ENCODE assay signal across 2 cellular contexts in the genomic region with DNA sequence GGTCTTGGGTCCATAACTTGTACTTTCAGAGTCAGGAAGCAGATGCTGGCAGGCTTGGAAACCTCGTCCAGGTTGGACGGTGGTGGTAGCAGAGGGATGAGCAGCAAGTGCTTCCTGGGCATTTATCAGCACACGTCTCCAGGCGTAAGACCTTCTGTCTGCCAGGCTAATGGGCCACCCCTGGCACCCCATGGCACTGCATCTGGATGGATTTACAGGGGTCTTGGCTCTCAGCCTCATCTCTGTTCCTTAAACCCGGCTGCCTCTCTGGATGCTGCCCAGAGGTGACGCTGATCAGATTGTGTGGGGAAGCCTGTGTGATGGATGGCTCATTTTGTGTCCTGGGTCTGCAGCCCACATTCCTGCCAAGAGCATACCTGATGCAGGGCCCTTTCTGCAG.
A peak's percentile ranks its signal among the peaks of the same experiment; 100 is the strongest.
TF ChIP-seq lines count a peak whose summit lies in the region.

No MANE protein-coding gene starts in this region.

TF ChIP-seq in SK-N-SH, 30 proteins besides CTCF, POLR2A, EP300 and RAD21 (continued from another document):
- TF ChIP-seq, protein P1, sequence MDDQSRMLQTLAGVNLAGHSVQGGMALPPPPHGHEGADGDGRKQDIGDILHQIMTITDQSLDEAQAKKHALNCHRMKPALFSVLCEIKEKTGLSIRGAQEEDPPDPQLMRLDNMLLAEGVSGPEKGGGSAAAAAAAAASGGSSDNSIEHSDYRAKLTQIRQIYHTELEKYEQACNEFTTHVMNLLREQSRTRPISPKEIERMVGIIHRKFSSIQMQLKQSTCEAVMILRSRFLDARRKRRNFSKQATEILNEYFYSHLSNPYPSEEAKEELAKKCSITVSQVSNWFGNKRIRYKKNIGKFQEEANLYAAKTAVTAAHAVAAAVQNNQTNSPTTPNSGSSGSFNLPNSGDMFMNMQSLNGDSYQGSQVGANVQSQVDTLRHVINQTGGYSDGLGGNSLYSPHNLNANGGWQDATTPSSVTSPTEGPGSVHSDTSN (IDR thresholded peaks at IDR 0.05), result no peak
- no peak for TF ChIP-seq TEAD4 (IDR thresholded peaks at IDR 0.05; ENCODE audit: borderline replicate concordance, insufficient read depth)
- TF ChIP-seq, protein P2, sequence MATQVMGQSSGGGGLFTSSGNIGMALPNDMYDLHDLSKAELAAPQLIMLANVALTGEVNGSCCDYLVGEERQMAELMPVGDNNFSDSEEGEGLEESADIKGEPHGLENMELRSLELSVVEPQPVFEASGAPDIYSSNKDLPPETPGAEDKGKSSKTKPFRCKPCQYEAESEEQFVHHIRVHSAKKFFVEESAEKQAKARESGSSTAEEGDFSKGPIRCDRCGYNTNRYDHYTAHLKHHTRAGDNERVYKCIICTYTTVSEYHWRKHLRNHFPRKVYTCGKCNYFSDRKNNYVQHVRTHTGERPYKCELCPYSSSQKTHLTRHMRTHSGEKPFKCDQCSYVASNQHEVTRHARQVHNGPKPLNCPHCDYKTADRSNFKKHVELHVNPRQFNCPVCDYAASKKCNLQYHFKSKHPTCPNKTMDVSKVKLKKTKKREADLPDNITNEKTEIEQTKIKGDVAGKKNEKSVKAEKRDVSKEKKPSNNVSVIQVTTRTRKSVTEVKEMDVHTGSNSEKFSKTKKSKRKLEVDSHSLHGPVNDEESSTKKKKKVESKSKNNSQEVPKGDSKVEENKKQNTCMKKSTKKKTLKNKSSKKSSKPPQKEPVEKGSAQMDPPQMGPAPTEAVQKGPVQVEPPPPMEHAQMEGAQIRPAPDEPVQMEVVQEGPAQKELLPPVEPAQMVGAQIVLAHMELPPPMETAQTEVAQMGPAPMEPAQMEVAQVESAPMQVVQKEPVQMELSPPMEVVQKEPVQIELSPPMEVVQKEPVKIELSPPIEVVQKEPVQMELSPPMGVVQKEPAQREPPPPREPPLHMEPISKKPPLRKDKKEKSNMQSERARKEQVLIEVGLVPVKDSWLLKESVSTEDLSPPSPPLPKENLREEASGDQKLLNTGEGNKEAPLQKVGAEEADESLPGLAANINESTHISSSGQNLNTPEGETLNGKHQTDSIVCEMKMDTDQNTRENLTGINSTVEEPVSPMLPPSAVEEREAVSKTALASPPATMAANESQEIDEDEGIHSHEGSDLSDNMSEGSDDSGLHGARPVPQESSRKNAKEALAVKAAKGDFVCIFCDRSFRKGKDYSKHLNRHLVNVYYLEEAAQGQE (IDR thresholded peaks at IDR 0.05; ENCODE audit: low read depth, low read length), result no peak
- TF ChIP-seq, protein P3, sequence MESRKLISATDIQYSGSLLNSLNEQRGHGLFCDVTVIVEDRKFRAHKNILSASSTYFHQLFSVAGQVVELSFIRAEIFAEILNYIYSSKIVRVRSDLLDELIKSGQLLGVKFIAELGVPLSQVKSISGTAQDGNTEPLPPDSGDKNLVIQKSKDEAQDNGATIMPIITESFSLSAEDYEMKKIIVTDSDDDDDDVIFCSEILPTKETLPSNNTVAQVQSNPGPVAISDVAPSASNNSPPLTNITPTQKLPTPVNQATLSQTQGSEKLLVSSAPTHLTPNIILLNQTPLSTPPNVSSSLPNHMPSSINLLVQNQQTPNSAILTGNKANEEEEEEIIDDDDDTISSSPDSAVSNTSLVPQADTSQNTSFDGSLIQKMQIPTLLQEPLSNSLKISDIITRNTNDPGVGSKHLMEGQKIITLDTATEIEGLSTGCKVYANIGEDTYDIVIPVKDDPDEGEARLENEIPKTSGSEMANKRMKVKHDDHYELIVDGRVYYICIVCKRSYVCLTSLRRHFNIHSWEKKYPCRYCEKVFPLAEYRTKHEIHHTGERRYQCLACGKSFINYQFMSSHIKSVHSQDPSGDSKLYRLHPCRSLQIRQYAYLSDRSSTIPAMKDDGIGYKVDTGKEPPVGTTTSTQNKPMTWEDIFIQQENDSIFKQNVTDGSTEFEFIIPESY (IDR thresholded peaks at IDR 0.05; ENCODE audit: borderline replicate concordance, low read depth), result no peak
- TF ChIP-seq FOXJ3 (CRISPR knock-in tag; IDR thresholded peaks at IDR 0.05), result no peak
- no peak for TF ChIP-seq ELF1 (IDR thresholded peaks at IDR 0.05)
- TF ChIP-seq RCOR1 (IDR thresholded peaks at IDR 0.05; ENCODE audit: low read length), result peak; percentile 10; the same call in 1 of the 2 replicates
- TF ChIP-seq, protein P4, sequence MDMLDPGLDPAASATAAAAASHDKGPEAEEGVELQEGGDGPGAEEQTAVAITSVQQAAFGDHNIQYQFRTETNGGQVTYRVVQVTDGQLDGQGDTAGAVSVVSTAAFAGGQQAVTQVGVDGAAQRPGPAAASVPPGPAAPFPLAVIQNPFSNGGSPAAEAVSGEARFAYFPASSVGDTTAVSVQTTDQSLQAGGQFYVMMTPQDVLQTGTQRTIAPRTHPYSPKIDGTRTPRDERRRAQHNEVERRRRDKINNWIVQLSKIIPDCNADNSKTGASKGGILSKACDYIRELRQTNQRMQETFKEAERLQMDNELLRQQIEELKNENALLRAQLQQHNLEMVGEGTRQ (IDR thresholded peaks at IDR 0.05; ENCODE audit: borderline replicate concordance, low read depth, low read length), result no peak
- TF ChIP-seq, protein P5, sequence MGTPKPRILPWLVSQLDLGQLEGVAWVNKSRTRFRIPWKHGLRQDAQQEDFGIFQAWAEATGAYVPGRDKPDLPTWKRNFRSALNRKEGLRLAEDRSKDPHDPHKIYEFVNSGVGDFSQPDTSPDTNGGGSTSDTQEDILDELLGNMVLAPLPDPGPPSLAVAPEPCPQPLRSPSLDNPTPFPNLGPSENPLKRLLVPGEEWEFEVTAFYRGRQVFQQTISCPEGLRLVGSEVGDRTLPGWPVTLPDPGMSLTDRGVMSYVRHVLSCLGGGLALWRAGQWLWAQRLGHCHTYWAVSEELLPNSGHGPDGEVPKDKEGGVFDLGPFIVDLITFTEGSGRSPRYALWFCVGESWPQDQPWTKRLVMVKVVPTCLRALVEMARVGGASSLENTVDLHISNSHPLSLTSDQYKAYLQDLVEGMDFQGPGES (IDR thresholded peaks at IDR 0.05; ENCODE audit: low read depth, low read length), result no peak
- peak; percentile 72 for TF ChIP-seq GATA2 (CRISPR knock-in tag; IDR thresholded peaks at IDR 0.05)

TF ChIP-seq in SK-N-SH treated with all-trans-retinoic acid at 6 μM for 48 hours, 23 proteins besides CTCF, POLR2A, EP300 and RAD21 (continued from another document):
- TF ChIP-seq GLIS3 (CRISPR knock-in tag; IDR thresholded peaks at IDR 0.05), result no peak
- no peak for TF ChIP-seq ZFP3 (CRISPR knock-in tag; IDR thresholded peaks at IDR 0.05)
- no peak for TF ChIP-seq PPARA (CRISPR knock-in tag; IDR thresholded peaks at IDR 0.05; ENCODE audit: borderline replicate concordance)
- TF ChIP-seq, protein P6, sequence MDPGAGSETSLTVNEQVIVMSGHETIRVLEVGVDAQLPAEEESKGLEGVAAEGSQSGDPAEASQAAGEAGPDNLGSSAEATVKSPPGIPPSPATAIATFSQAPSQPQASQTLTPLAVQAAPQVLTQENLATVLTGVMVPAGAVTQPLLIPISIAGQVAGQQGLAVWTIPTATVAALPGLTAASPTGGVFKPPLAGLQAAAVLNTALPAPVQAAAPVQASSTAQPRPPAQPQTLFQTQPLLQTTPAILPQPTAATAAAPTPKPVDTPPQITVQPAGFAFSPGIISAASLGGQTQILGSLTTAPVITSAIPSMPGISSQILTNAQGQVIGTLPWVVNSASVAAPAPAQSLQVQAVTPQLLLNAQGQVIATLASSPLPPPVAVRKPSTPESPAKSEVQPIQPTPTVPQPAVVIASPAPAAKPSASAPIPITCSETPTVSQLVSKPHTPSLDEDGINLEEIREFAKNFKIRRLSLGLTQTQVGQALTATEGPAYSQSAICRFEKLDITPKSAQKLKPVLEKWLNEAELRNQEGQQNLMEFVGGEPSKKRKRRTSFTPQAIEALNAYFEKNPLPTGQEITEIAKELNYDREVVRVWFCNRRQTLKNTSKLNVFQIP (CRISPR knock-in tag; IDR thresholded peaks at IDR 0.05; ENCODE audit: borderline replicate concordance, low read depth), result no peak
- TF ChIP-seq OSR1 (CRISPR knock-in tag; IDR thresholded peaks at IDR 0.05), result no peak
- no peak for TF ChIP-seq ESRRG (CRISPR knock-in tag; IDR thresholded peaks at IDR 0.05)
- no peak for TF ChIP-seq TCF4 (CRISPR knock-in tag; IDR thresholded peaks at IDR 0.05; ENCODE audit: borderline replicate concordance)
- no peak for TF ChIP-seq CSDC2 (CRISPR knock-in tag; IDR thresholded peaks at IDR 0.05)
- TF ChIP-seq SNAI2 (CRISPR knock-in tag; IDR thresholded peaks at IDR 0.05), result no peak
- no peak for TF ChIP-seq ARNTL (CRISPR knock-in tag; IDR thresholded peaks at IDR 0.05; ENCODE audit: borderline replicate concordance, low read depth)
- no peak for TF ChIP-seq BACH2 (CRISPR knock-in tag; IDR thresholded peaks at IDR 0.05; ENCODE audit: borderline replicate concordance)
- TF ChIP-seq, protein P7, sequence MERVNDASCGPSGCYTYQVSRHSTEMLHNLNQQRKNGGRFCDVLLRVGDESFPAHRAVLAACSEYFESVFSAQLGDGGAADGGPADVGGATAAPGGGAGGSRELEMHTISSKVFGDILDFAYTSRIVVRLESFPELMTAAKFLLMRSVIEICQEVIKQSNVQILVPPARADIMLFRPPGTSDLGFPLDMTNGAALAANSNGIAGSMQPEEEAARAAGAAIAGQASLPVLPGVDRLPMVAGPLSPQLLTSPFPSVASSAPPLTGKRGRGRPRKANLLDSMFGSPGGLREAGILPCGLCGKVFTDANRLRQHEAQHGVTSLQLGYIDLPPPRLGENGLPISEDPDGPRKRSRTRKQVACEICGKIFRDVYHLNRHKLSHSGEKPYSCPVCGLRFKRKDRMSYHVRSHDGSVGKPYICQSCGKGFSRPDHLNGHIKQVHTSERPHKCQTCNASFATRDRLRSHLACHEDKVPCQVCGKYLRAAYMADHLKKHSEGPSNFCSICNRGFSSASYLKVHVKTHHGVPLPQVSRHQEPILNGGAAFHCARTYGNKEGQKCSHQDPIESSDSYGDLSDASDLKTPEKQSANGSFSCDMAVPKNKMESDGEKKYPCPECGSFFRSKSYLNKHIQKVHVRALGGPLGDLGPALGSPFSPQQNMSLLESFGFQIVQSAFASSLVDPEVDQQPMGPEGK (CRISPR knock-in tag; IDR thresholded peaks at IDR 0.05; ENCODE audit: borderline replicate concordance), result no peak
